Comparison of ENCODE assay signal across 10 cellular contexts in genomic region chr11:27721505-27722116, GRCh38. TPM values are rescaled to one million over a fixed set of nuclear protein-coding genes. Genes with fewer than 3 reads are reported as not detected.
DNase-seq lines count a peak whose midpoint lies in the region; ATAC-seq and TF ChIP-seq lines count a peak whose summit lies in the region.
"Had no signal": no experiment of that assay in that cellular context is flagged by ENCODE, and none has a peak within 500 bp of the region (broad histone marks: within the 10 kb centered on the region; RNA-seq: fewer than 3 reads in every experiment).

No MANE protein-coding gene starts in this region.

- H3K9me3 Mint-ChIP-seq in endothelial cell (ENCODE audit: unreplicated experiment): no peaks in the 10 kb centered on the region

- H3K27me3 ChIP-seq in osteoblast (ENCODE audit: insufficient read depth, low read length): peaks cover 39% of the 10 kb centered on the region

- TF ChIP-seq CTCF in endothelial cell (IDR thresholded peaks at IDR 0.05; ENCODE audit: unreplicated experiment) (no peak), osteoblast (IDR thresholded peaks at IDR 0.05; ENCODE audit: extremely low read depth, low read depth, low read length) (no peak)

- no peaks in the 10 kb centered on the region for H3K9me3 ChIP-seq in ES-I3 (ENCODE audit: control insufficient read depth, insufficient read depth, low read length)
- H3K9me3 ChIP-seq in osteoblast (ENCODE audit: low read depth, low read length): no peaks in the 10 kb centered on the region

- no peak overlapping the region for H3K27ac ChIP-seq in osteoblast (ENCODE audit: low read depth, low read length)

- DNase-seq in NCI-H1105 (lab: John Stamatoyannopoulos, UW): peak; percentile 12
- no peak for DNase-seq in endothelial cell (ENCODE audit: low spot score)
- DNase-seq in osteoblast (ENCODE audit: insufficient read length, low spot score, missing footprints): no peak
- DNase-seq in foreskin melanocyte: no peak
- DNase-seq: NCI-H510A treated with DMSO at 0.1 percent for 48 hours had no signal

- ATAC-seq in HG03196 (IDR thresholded peaks at IDR 0.05; ENCODE audit: unreplicated experiment) (no peak), HG02938 (IDR thresholded peaks at IDR 0.05; ENCODE audit: unreplicated experiment) (no peak), HG03175 (IDR thresholded peaks at IDR 0.05; ENCODE audit: unreplicated experiment) (no peak)

- H2AFZ ChIP-seq in osteoblast (ENCODE audit: low read length): no peak overlapping the region

- H3K4me3 ChIP-seq in osteoblast (ENCODE audit: insufficient read depth, low read length): peak overlapping the region; percentile 79

- no peaks in the 10 kb centered on the region for H3K36me3 ChIP-seq in ES-I3 (ENCODE audit: insufficient read depth, low read length)
- H3K36me3 ChIP-seq in osteoblast (ENCODE audit: insufficient read depth, low read length): no peaks in the 10 kb centered on the region

- no peaks in the 10 kb centered on the region for H3K36me3 Mint-ChIP-seq in endothelial cell (ENCODE audit: low read depth, unreplicated experiment)

- H3K27ac Mint-ChIP-seq in endothelial cell (ENCODE audit: unreplicated experiment): no peak overlapping the region

- peaks cover 24% of the 10 kb centered on the region for H3K4me1 Mint-ChIP-seq in endothelial cell (ENCODE audit: unreplicated experiment)

- H3K27me3 Mint-ChIP-seq in endothelial cell (ENCODE audit: unreplicated experiment): peaks cover 15% of the 10 kb centered on the region

- peak overlapping the region; percentile 63; the same call in 1 of the 2 replicates for H3K9ac ChIP-seq in ES-I3 (ENCODE audit: low read depth, low read length)

- H3K79me2 ChIP-seq in osteoblast (ENCODE audit: insufficient read depth, low read length): no peaks in the 10 kb centered on the region

- peak overlapping the region; percentile 94 for H3K4me2 ChIP-seq in osteoblast (ENCODE audit: insufficient read depth, low read length)

- peaks cover 13% of the 10 kb centered on the region for H3K4me1 ChIP-seq in ES-I3 (ENCODE audit: insufficient read depth, low read length)
- peaks cover 26% of the 10 kb centered on the region for H3K4me1 ChIP-seq in osteoblast (ENCODE audit: insufficient read depth, low read length)

- H3K4me3 Mint-ChIP-seq in endothelial cell (ENCODE audit: unreplicated experiment): peak overlapping the region; percentile 4

- H4K20me1 ChIP-seq in osteoblast (ENCODE audit: insufficient read depth, low read length): no peaks in the 10 kb centered on the region

RNA-seq across cellular contexts. Expression of gene BDNF, which starts 21.4 kb away (rescaled TPM):
- total RNA-seq in endothelial cell (ENCODE audit: unreplicated experiment) (0.10 TPM), osteoblast (6.9 and 8.0 TPM in 2 replicates)
- total RNA-seq: T-helper 2 cell treated with Interferon-gamma antibody and Interleukin-4, amounts not matched to agents 100 ng/mL and 5 ng/mL, for 36 hours had no signal
